In genomic region chr19:2273356-2274184, GRCh38 we compare ENCODE assay signal across 9 cellular contexts. TPM values are rescaled to one million over a fixed set of nuclear protein-coding genes. Genes with fewer than 3 reads are reported as not detected.
DNase-seq lines count a peak whose midpoint lies in the region; ATAC-seq, FAIRE-seq and TF ChIP-seq lines count a peak whose summit lies in the region.
"Had no signal": no experiment of that assay in that cellular context is flagged by ENCODE, and none has a peak within 500 bp of the region (broad histone marks: within the 10 kb centered on the region; RNA-seq: fewer than 3 reads in every experiment).

No MANE protein-coding gene starts in this region.

- POLR2A ChIA-PET in activated CD8-positive, alpha-beta T cell treated with anti-CD3 and anti-CD28 coated beads, Interleukin-2, amount 10 ng/mL, durations not matched to agents 7 days and 5 days (lab: Charles Lee), result interaction anchor here (0.8 to 1.9 kb wide), 4 partner anchors 16 to 54 kb away, joined by 3 to 6 read pairs (median 4); partner anchors contain the start of genes LSM7 and PLEKHJ1
- POLR2A ChIA-PET in H1 (lab: Charles Lee; ENCODE audit: partially characterized antibody), result interaction anchor here (1.0 to 23.4 kb wide), 12 partner anchors 10 to 155 kb away, joined by 3 to 330 read pairs (median 6); partner anchors contain the start of genes AMH, JSRP1, LSM7 and PLEKHJ1

- peak; percentile 34 for ATAC-seq in HG02759 (IDR thresholded peaks at IDR 0.05; ENCODE audit: unreplicated experiment)
- ATAC-seq in activated CD8-positive, alpha-beta T cell treated with anti-CD3 and anti-CD28 coated beads, Interleukin-2, amount 10 ng/mL, durations not matched to agents 7 days and 5 days, result peak; percentile 56

- peak; percentile 56 to 67 for TF ChIP-seq RAD21 in H1 (IDR thresholded peaks at IDR 0.05 in 1 of 2, conservative IDR thresholded peaks at IDR 0.05 in 1 of 2; ENCODE audit: low read depth in 2 of 2, low read length in 2 of 2)

- no peak overlapping the region; the same call in 1 of the 2 replicates for H3K18ac ChIP-seq in H1 (ENCODE audit: extremely low read depth, low read length)

- H3K4me1 ChIP-seq in H1 (replicated peaks in 1 of 4; ENCODE audit: control insufficient read depth in 3 of 4, insufficient read depth in 4 of 4, low read length in 3 of 4) (peaks cover 0 to 17% (median 7%) of the 10 kb centered on the region in 4 experiments; a peak in 5 of 7 replicates), mesodermal cell (ENCODE audit: control insufficient read depth, insufficient read depth, low read length, poor library complexity, severe bottlenecking) (peaks cover 17% of the 10 kb centered on the region)

- peak overlapping the region; percentile 73 to 79 for H3K4me2 ChIP-seq in H1 (ENCODE audit: insufficient read depth in 1 of 2, low read depth in 2 of 2, low read length in 2 of 2)

- H3K23ac ChIP-seq in H1 (ENCODE audit: insufficient read length), result no peak overlapping the region

- peak; percentile 81 to 97 (median 96) for TF ChIP-seq CTCF in H1 (IDR thresholded peaks at IDR 0.05; ENCODE audit: control extremely low read depth in 1 of 3, insufficient read depth in 1 of 3, low read depth in 1 of 3, low read length in 3 of 3)

- WGBS in H1 (ENCODE audit: extremely low coverage in 1 of 2, insufficient coverage in 1 of 2, insufficient read length in 1 of 2, insufficient replicate concordance in 2 of 2, low coverage in 1 of 2, low lambda C conversion rate in 2 of 2, missing lambda C conversion rate in 1 of 2), 2 experiments, result 14% methylated on average over 41 of the region's 45 CpGs; no CpG with 5 or more reads in 1 of the 2 experiments
- 14 to 19% methylated on average over 34 to 45 of the region's 45 CpGs for WGBS in mesodermal cell (ENCODE audit: insufficient coverage in 2 of 2), 2 experiments

- peaks cover 5% of the 10 kb centered on the region; the same call in 1 of the 2 replicates for H3K23me2 ChIP-seq in H1 (ENCODE audit: low read depth, low read length)

- no peak overlapping the region for H3K14ac ChIP-seq in H1 (ENCODE audit: insufficient read length)

- H3K36me3 Mint-ChIP-seq in activated CD8-positive, alpha-beta T cell treated with anti-CD3 and anti-CD28 coated beads, Interleukin-2, amount 10 ng/mL, durations not matched to agents 7 days and 5 days (ENCODE audit: low read depth), result peaks cover 43% of the 10 kb centered on the region

- peaks cover 3% of the 10 kb centered on the region; the same call in 1 of the 2 replicates for H3K79me1 ChIP-seq in H1 (ENCODE audit: low read depth, low read length)

- H4K20me1 ChIP-seq in H1 (replicated peaks in 1 of 2; ENCODE audit: control insufficient read depth in 1 of 2, insufficient read depth in 2 of 2, low read length in 2 of 2), result peaks cover 22 to 31% of the 10 kb centered on the region in 2 experiments

- peak overlapping the region; percentile 9; the same call in 1 of the 2 replicates for H4K8ac ChIP-seq in H1 (ENCODE audit: extremely low read depth, insufficient read depth, low read length)

- CTCF ChIA-PET in activated CD8-positive, alpha-beta T cell treated with anti-CD3 and anti-CD28 coated beads, Interleukin-2, amount 10 ng/mL, durations not matched to agents 7 days and 5 days (lab: Charles Lee), result interaction anchor here (0.8 to 2.6 kb wide), 12 partner anchors 11 to 117 kb away, joined by 3 to 25 read pairs (median 4); partner anchors contain the start of gene PLEKHJ1
- CTCF ChIA-PET in H1 (lab: Charles Lee; ENCODE audit: partially characterized antibody), result interaction anchor here (0.6 to 6.2 kb wide), 21 partner anchors 11 to 580 kb away, joined by 3 to 106 read pairs (median 8); partner anchors contain the start of genes JSRP1 and TMPRSS9

- no peak overlapping the region for H2BK12ac ChIP-seq in H1 (ENCODE audit: low read depth, low read length)

- H3K56ac ChIP-seq in H1 (replicated peaks; ENCODE audit: insufficient read length, low read depth, low read length), result no peak overlapping the region

- no peak overlapping the region for H2BK120ac ChIP-seq in H1 (replicated peaks; ENCODE audit: low read depth, low read length)

- no peak overlapping the region for H2AK5ac ChIP-seq in H1 (ENCODE audit: low read depth, low read length)

- H2BK5ac ChIP-seq in H1 (ENCODE audit: low read depth, low read length), result no peak overlapping the region

- peaks cover 3 to 23% (median 9%) of the 10 kb centered on the region in 4 experiments; a peak in 5 of 8 replicates for H3K36me3 ChIP-seq in H1 (ENCODE audit: control insufficient read depth in 2 of 4, insufficient read depth in 4 of 4, low read length in 3 of 4)
- peaks cover 53% of the 10 kb centered on the region for H3K36me3 ChIP-seq in mesodermal cell (ENCODE audit: control insufficient read depth, insufficient read depth, low read length)

- H3K27ac ChIP-seq in H1 (ENCODE audit: low read depth, low read length) (no peak overlapping the region; the same call in 1 of the 2 replicates), mesodermal cell (ENCODE audit: low read depth, low read length, severe bottlenecking) (peak overlapping the region; percentile 78)

- peaks cover 20 to 40% of the 10 kb centered on the region in 2 experiments; a peak in 3 of 4 replicates for H3K79me2 ChIP-seq in H1 (ENCODE audit: control insufficient read depth in 1 of 2, insufficient read depth in 2 of 2, low read length in 2 of 2)

- H3K9ac ChIP-seq in H1 (replicated peaks in 1 of 4; ENCODE audit: extremely low read depth in 1 of 4, low read depth in 3 of 4, low read length in 3 of 4), result peak overlapping the region in 2 of 4 experiments; percentile 9 to 51; a peak in 2 of 7 replicates

- peak overlapping the region; percentile 70 for H3K4me3 Mint-ChIP-seq in activated CD8-positive, alpha-beta T cell treated with anti-CD3 and anti-CD28 coated beads, Interleukin-2, amount 10 ng/mL, durations not matched to agents 7 days and 5 days

- H3K27ac Mint-ChIP-seq in activated CD8-positive, alpha-beta T cell treated with anti-CD3 and anti-CD28 coated beads, Interleukin-2, amount 10 ng/mL, durations not matched to agents 7 days and 5 days, result peak overlapping the region; percentile 81

- FAIRE-seq in H1 (lab: Jason Lieb, UNC), result no peak
- FAIRE-seq: endometrium had no signal

- H2BK15ac ChIP-seq in H1 (ENCODE audit: low read length), result no peak overlapping the region

- peak in 1 of 2 experiments; percentile 46; a peak in 1 of 3 replicates for TF ChIP-seq EP300 in H1 (IDR thresholded peaks at IDR 0.05; ENCODE audit: borderline replicate concordance in 1 of 2, low read depth in 2 of 2, low read length in 2 of 2)

- H3K4me1 Mint-ChIP-seq in activated CD8-positive, alpha-beta T cell treated with anti-CD3 and anti-CD28 coated beads, Interleukin-2, amount 10 ng/mL, durations not matched to agents 7 days and 5 days (ENCODE audit: low read depth), result peaks cover 40% of the 10 kb centered on the region

- no peak overlapping the region for H3K4ac ChIP-seq in H1 (replicated peaks; ENCODE audit: insufficient read length, low read depth, low read length)

- no peaks in the 10 kb centered on the region for H3K27me3 Mint-ChIP-seq in activated CD8-positive, alpha-beta T cell treated with anti-CD3 and anti-CD28 coated beads, Interleukin-2, amount 10 ng/mL, durations not matched to agents 7 days and 5 days (ENCODE audit: low read depth)

- peak in 1 of 2 experiments; percentile 68; a peak in 2 of 3 replicates for TF ChIP-seq POLR2A in H1 (IDR thresholded peaks at IDR 0.05; ENCODE audit: control extremely low read depth in 1 of 2, low read depth in 2 of 2, low read length in 2 of 2)

- no peaks in the 10 kb centered on the region for H3K9me3 ChIP-seq in H1 (ENCODE audit: insufficient read depth in 2 of 2, low read depth in 1 of 2, low read length in 1 of 2)
- H3K9me3 ChIP-seq in mesodermal cell (ENCODE audit: control insufficient read depth, low read length), result no peaks in the 10 kb centered on the region

- H4K5ac ChIP-seq in H1 (ENCODE audit: insufficient read length, low read depth, low read length), result peak overlapping the region; percentile 34

- H4K91ac ChIP-seq in H1 (replicated peaks; ENCODE audit: insufficient read length, low read length), result no peak overlapping the region

- H2AFZ ChIP-seq in H1 (ENCODE audit: low read length), result no peak overlapping the region

- H3K9me3 Mint-ChIP-seq in activated CD8-positive, alpha-beta T cell treated with anti-CD3 and anti-CD28 coated beads, Interleukin-2, amount 10 ng/mL, durations not matched to agents 7 days and 5 days (ENCODE audit: insufficient read depth), result no peaks in the 10 kb centered on the region

- DNase-seq in DMS153 (lab: John Stamatoyannopoulos, UW) (peak; percentile 38), NCI-H82 treated with DMSO at 0.1 percent for 48 hours (lab: John Stamatoyannopoulos, UW; ENCODE audit: unreplicated experiment) (peak; percentile 69), H1 (ENCODE audit: low read depth in 1 of 2, low spot score in 2 of 2) (peak; percentile 73 to 98), pons (ENCODE audit: low spot score) (no peak)
- DNase-seq in activated CD8-positive, alpha-beta T cell treated with anti-CD3 and anti-CD28 coated beads, Interleukin-2, amount 10 ng/mL, durations not matched to agents 7 days and 5 days, result peak; percentile 92
- peak; percentile 49 to 51 for DNase-seq in stimulated activated CD8-positive, alpha-beta memory T cell treated with anti-CD3 and anti-CD28 coated beads, Interleukin-7, amount 100 ng/mL, for 1 hour (ENCODE audit: low read depth in 2 of 2)

- peak overlapping the region in 3 of 4 experiments; percentile 18 to 53 (median 23); a peak in 4 of 8 replicates for H3K4me3 ChIP-seq in H1 (ENCODE audit: extremely low read depth in 1 of 4, insufficient read depth in 2 of 4, low read depth in 3 of 4, low read length in 4 of 4)
- peak overlapping the region; percentile 14 for H3K4me3 ChIP-seq in mesodermal cell (ENCODE audit: extremely low read depth, insufficient read depth, low read length, poor library complexity, severe bottlenecking)

- no peak overlapping the region for H2BK20ac ChIP-seq in H1 (ENCODE audit: low read length)

- no peaks in the 10 kb centered on the region for H3K27me3 ChIP-seq in H1 (replicated peaks in 1 of 4; ENCODE audit: control insufficient read depth in 3 of 4, extremely low read depth in 1 of 4, insufficient read depth in 3 of 4, low read length in 3 of 4)

RNA-seq across cellular contexts. Expression of gene PEAK3, which starts 8.4 kb away (rescaled TPM):
- total RNA-seq in activated CD8-positive, alpha-beta T cell treated with anti-CD3 and anti-CD28 coated beads, Interleukin-2, amount 10 ng/mL, durations not matched to agents 7 days and 5 days, result under 1 TPM; 0.16 to 0.34 TPM
- total RNA-seq in H1 (2021; fragmentation: NEBNext Ultra II Directional; extraction: Animal tissue kit (Norgen Biotek cat#: 25700)), result not detected in 2 replicates
- not detected in 2 replicates for polyA plus RNA-seq in H1 (2011; rRNA removed)
- not detected for polyA plus RNA-seq in H1 (2011; cell fraction: cytosol; rRNA removed)
- not detected for polyA plus RNA-seq in H1 (2011; cell fraction: nucleus; rRNA removed)
- 0.06 to 0.11 TPM in 2 of 4 replicates, not detected in the others for polyA plus RNA-seq in H1 (2012, experiment 1 of 2)
- polyA plus RNA-seq in H1 (2012, experiment 2 of 2), result not detected
- not detected for polyA plus RNA-seq in H1 (2013, experiment 1 of 2)
- polyA plus RNA-seq in H1 (2013, experiment 2 of 2), result not detected
- polyA minus RNA-seq in H1 (2011; rRNA and poly(A)+ RNA removed), result not detected in 2 replicates
- not detected for polyA minus RNA-seq in H1 (2011; cell fraction: cytosol; rRNA and poly(A)+ RNA removed)
- polyA minus RNA-seq in H1 (2011; cell fraction: nucleus; rRNA and poly(A)+ RNA removed), result not detected
- polyA plus RNA-seq in mesodermal cell (2013, experiment 1 of 2), result not detected
- polyA plus RNA-seq in mesodermal cell (2013, experiment 2 of 2), result not detected

RNA-seq across cellular contexts. Expression of gene JSRP1, which starts 17.4 kb away (rescaled TPM):
- total RNA-seq in activated CD8-positive, alpha-beta T cell treated with anti-CD3 and anti-CD28 coated beads, Interleukin-2, amount 10 ng/mL, durations not matched to agents 7 days and 5 days, result not detected
- 0.56 and 1.7 TPM in 2 replicates for total RNA-seq in H1 (2021; fragmentation: NEBNext Ultra II Directional; extraction: Animal tissue kit (Norgen Biotek cat#: 25700))
- polyA plus RNA-seq in H1 (2011; rRNA removed), result 0.24 and 0.53 TPM in 2 replicates
- polyA plus RNA-seq in H1 (2011; cell fraction: cytosol; rRNA removed), result 0.41 TPM
- 0.10 TPM for polyA plus RNA-seq in H1 (2011; cell fraction: nucleus; rRNA removed)
- 0.40 to 2.0 TPM (median 1.1 TPM) in 3 of 4 replicates, not detected in the other for polyA plus RNA-seq in H1 (2012, experiment 1 of 2)
- not detected for polyA plus RNA-seq in H1 (2012, experiment 2 of 2)
- 0.83 TPM for polyA plus RNA-seq in H1 (2013, experiment 1 of 2)
- polyA plus RNA-seq in H1 (2013, experiment 2 of 2), result 0.96 TPM
- not detected in 2 replicates for polyA minus RNA-seq in H1 (2011; rRNA and poly(A)+ RNA removed)
- not detected for polyA minus RNA-seq in H1 (2011; cell fraction: cytosol; rRNA and poly(A)+ RNA removed)
- polyA minus RNA-seq in H1 (2011; cell fraction: nucleus; rRNA and poly(A)+ RNA removed), result not detected
- polyA plus RNA-seq in mesodermal cell (2013, experiment 1 of 2), result not detected
- not detected for polyA plus RNA-seq in mesodermal cell (2013, experiment 2 of 2)

RNA-seq across cellular contexts. Expression of gene AMH, which starts 24.4 kb away (rescaled TPM):
- 10 to 100 TPM; 10.3 to 12.1 TPM for total RNA-seq in activated CD8-positive, alpha-beta T cell treated with anti-CD3 and anti-CD28 coated beads, Interleukin-2, amount 10 ng/mL, durations not matched to agents 7 days and 5 days
- 13.0 and 15.4 TPM in 2 replicates for total RNA-seq in H1 (2021; fragmentation: NEBNext Ultra II Directional; extraction: Animal tissue kit (Norgen Biotek cat#: 25700))
- polyA plus RNA-seq in H1 (2011; rRNA removed), result 10.5 and 19.3 TPM in 2 replicates
- 10.1 TPM for polyA plus RNA-seq in H1 (2011; cell fraction: cytosol; rRNA removed)
- 104 TPM for polyA plus RNA-seq in H1 (2011; cell fraction: nucleus; rRNA removed)
- 12.7 to 23.7 TPM (median 18.4 TPM) in 4 replicates for polyA plus RNA-seq in H1 (2012, experiment 1 of 2)
- polyA plus RNA-seq in H1 (2012, experiment 2 of 2), result 9.0 TPM
- 6.7 TPM for polyA plus RNA-seq in H1 (2013, experiment 1 of 2)
- 5.6 TPM for polyA plus RNA-seq in H1 (2013, experiment 2 of 2)
- polyA minus RNA-seq in H1 (2011; rRNA and poly(A)+ RNA removed), result 0.46 and 0.63 TPM in 2 replicates
- 3.1 TPM for polyA minus RNA-seq in H1 (2011; cell fraction: cytosol; rRNA and poly(A)+ RNA removed)
- 13.1 TPM for polyA minus RNA-seq in H1 (2011; cell fraction: nucleus; rRNA and poly(A)+ RNA removed)
- 3.2 TPM for polyA plus RNA-seq in mesodermal cell (2013, experiment 1 of 2)
- 1.8 TPM for polyA plus RNA-seq in mesodermal cell (2013, experiment 2 of 2)

RNA-seq across cellular contexts. Expression of gene LINGO3, which starts 34.4 kb away (rescaled TPM):
- under 1 TPM; 0.66 to 0.76 TPM for total RNA-seq in activated CD8-positive, alpha-beta T cell treated with anti-CD3 and anti-CD28 coated beads, Interleukin-2, amount 10 ng/mL, durations not matched to agents 7 days and 5 days
- 0.13 TPM in 1 of 2 replicates, not detected in the other for total RNA-seq in H1 (2021; fragmentation: NEBNext Ultra II Directional; extraction: Animal tissue kit (Norgen Biotek cat#: 25700))
- polyA plus RNA-seq in H1 (2011; rRNA removed), result 0.59 and 0.93 TPM in 2 replicates
- polyA plus RNA-seq in H1 (2011; cell fraction: cytosol; rRNA removed), result 0.62 TPM
- polyA plus RNA-seq in H1 (2011; cell fraction: nucleus; rRNA removed), result 0.64 TPM
- polyA plus RNA-seq in H1 (2012, experiment 1 of 2), result 0.25 to 0.36 TPM (median 0.27 TPM) in 3 of 4 replicates, not detected in the other
- 0.16 TPM for polyA plus RNA-seq in H1 (2012, experiment 2 of 2)
- 0.26 TPM for polyA plus RNA-seq in H1 (2013, experiment 1 of 2)
- 0.35 TPM for polyA plus RNA-seq in H1 (2013, experiment 2 of 2)
- 0.13 TPM in 1 of 2 replicates, not detected in the other for polyA minus RNA-seq in H1 (2011; rRNA and poly(A)+ RNA removed)
- polyA minus RNA-seq in H1 (2011; cell fraction: cytosol; rRNA and poly(A)+ RNA removed), result not detected
- 0.60 TPM for polyA minus RNA-seq in H1 (2011; cell fraction: nucleus; rRNA and poly(A)+ RNA removed)
- not detected for polyA plus RNA-seq in mesodermal cell (2013, experiment 1 of 2)
- polyA plus RNA-seq in mesodermal cell (2013, experiment 2 of 2), result not detected

RNA-seq across cellular contexts. Expression of gene SF3A2, which starts 36.9 kb away (rescaled TPM):
- 100 to 1,000 TPM; 157 to 163 TPM for total RNA-seq in activated CD8-positive, alpha-beta T cell treated with anti-CD3 and anti-CD28 coated beads, Interleukin-2, amount 10 ng/mL, durations not matched to agents 7 days and 5 days
- 142 and 146 TPM in 2 replicates for total RNA-seq in H1 (2021; fragmentation: NEBNext Ultra II Directional; extraction: Animal tissue kit (Norgen Biotek cat#: 25700))
- polyA plus RNA-seq in H1 (2011; rRNA removed), result 15.3 and 31.2 TPM in 2 replicates
- 22.1 TPM for polyA plus RNA-seq in H1 (2011; cell fraction: cytosol; rRNA removed)
- polyA plus RNA-seq in H1 (2011; cell fraction: nucleus; rRNA removed), result 171 TPM
- 97.0 to 157 TPM (median 147 TPM) in 4 replicates for polyA plus RNA-seq in H1 (2012, experiment 1 of 2)
- polyA plus RNA-seq in H1 (2012, experiment 2 of 2), result 117 TPM
- polyA plus RNA-seq in H1 (2013, experiment 1 of 2), result 109 TPM
- polyA plus RNA-seq in H1 (2013, experiment 2 of 2), result 101 TPM
- 18.4 and 22.8 TPM in 2 replicates for polyA minus RNA-seq in H1 (2011; rRNA and poly(A)+ RNA removed)
- 64.4 TPM for polyA minus RNA-seq in H1 (2011; cell fraction: cytosol; rRNA and poly(A)+ RNA removed)
- polyA minus RNA-seq in H1 (2011; cell fraction: nucleus; rRNA and poly(A)+ RNA removed), result 112 TPM
- 115 TPM for polyA plus RNA-seq in mesodermal cell (2013, experiment 1 of 2)
- polyA plus RNA-seq in mesodermal cell (2013, experiment 2 of 2), result 92.3 TPM
